31 cellular contexts compared by ENCODE assay signal in the genomic region with DNA sequence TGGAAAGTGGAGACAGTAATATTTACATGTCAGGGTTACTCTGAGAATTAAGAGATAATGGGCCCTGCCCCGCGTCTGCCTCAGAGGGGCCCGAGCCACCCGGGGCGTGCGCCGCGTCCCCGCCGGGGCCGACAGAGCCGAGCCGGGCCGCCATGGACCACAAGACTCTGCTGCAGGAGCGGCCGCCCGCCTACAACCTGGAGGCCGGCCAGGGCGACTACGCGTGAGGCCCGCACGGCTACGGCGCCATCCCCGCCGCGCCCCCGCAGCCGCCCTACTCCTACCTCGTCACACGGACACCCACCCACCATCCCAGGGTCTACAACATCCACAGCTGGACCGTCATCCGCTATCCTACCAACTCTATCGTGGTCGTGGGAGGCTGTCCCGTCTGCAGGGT. TPM values are rescaled to one million over a fixed set of nuclear protein-coding genes. Genes with fewer than 3 reads are reported as not detected.
"Had no signal": no experiment of that assay in that cellular context is flagged by ENCODE, and none has a peak within 500 bp of the region (broad histone marks: within the 10 kb centered on the region; RNA-seq: fewer than 3 reads in every experiment).

No MANE protein-coding gene starts in this region.

- H3K9me3 Mint-ChIP-seq: activated CD4-positive, alpha-beta T cell treated with anti-CD3 and anti-CD28 coated beads, Interleukin-2, amount 10 ng/mL, durations not matched to agents 7 days and 5 days; activated naive CD4-positive, alpha-beta T cell treated with anti-CD3 and anti-CD28 coated beads for 36 hours; activated naive CD4-positive, alpha-beta T cell treated with anti-CD3 and anti-CD28 coated beads, Interleukin-2, amount 50 U/mL, for 72 hours; activated T-cell treated with anti-CD3 and anti-CD28 coated beads, Interleukin-2, amount 50 U/mL, for 24 hours; T-helper 1 cell treated with Interleukin-12 subunit alpha and Interleukin-12 subunit beta and Interleukin-4 antibody, amounts not matched to agents 30 μg/mL and 1 μg/mL, for 36 hours; T-helper 2 cell treated with Interferon-gamma antibody and Interleukin-4, amounts not matched to agents 5 μg/mL and 100 μg/mL, for 36 hours had no signal

- ATAC-seq: activated CD4-positive, alpha-beta T cell treated with anti-CD3 and anti-CD28 coated beads for 36 hours; activated CD4-positive, CD25-positive, alpha-beta regulatory T cell treated with anti-CD3 and anti-CD28 coated beads, Interleukin-2, amount 50 U/mL, for 24 hours; activated CD8-positive, alpha-beta T cell treated with anti-CD3 and anti-CD28 coated beads, Interleukin-2, amount 10 ng/mL, durations not matched to agents 7 days and 5 days; activated naive CD4-positive, alpha-beta T cell treated with anti-CD3 and anti-CD28 coated beads, Interleukin-2, amount 50 U/mL, for 72 hours; body of pancreas; K562 had no signal

- H3K9ac ChIP-seq: SK-N-SH had no signal

- H3K4me1 Mint-ChIP-seq: activated CD4-positive, alpha-beta T cell treated with anti-CD3 and anti-CD28 coated beads for 36 hours; activated CD4-positive, alpha-beta T cell treated with anti-CD3 and anti-CD28 coated beads, Interleukin-2, amount 10 ng/mL, durations not matched to agents 7 days and 5 days had no signal

- H3K27ac ChIP-seq: adrenal gland, body of pancreas, breast epithelium, Peyer's patch, SJSA1 had no signal

- H3K4me2 ChIP-seq: SK-N-SH had no signal

- H3K4me3 Mint-ChIP-seq: activated CD4-positive, alpha-beta T cell treated with anti-CD3 and anti-CD28 coated beads for 36 hours; activated CD4-positive, alpha-beta T cell treated with anti-CD3 and anti-CD28 coated beads, Interleukin-2, amount 10 ng/mL, durations not matched to agents 7 days and 5 days; activated CD8-positive, alpha-beta T cell treated with anti-CD3 and anti-CD28 coated beads, Interleukin-2, amount 10 ng/mL, durations not matched to agents 7 days and 5 days; activated naive CD4-positive, alpha-beta T cell treated with anti-CD3 and anti-CD28 coated beads for 36 hours; activated T-cell treated with anti-CD3 and anti-CD28 coated beads, Interleukin-2, amount 50 U/mL, for 24 hours; T-helper 1 cell treated with Interleukin-12 subunit alpha and Interleukin-12 subunit beta and Interleukin-4 antibody, amounts not matched to agents 30 μg/mL and 1 μg/mL, for 36 hours; T-helper 2 cell treated with Interferon-gamma antibody and Interleukin-4, amounts not matched to agents 5 μg/mL and 100 μg/mL, for 36 hours had no signal

- H3K27me3 Mint-ChIP-seq: activated CD4-positive, alpha-beta T cell treated with anti-CD3 and anti-CD28 coated beads for 36 hours; activated CD4-positive, alpha-beta T cell treated with anti-CD3 and anti-CD28 coated beads, Interleukin-2, amount 10 ng/mL, durations not matched to agents 7 days and 5 days; activated T-cell treated with anti-CD3 and anti-CD28 coated beads, Interleukin-2, amount 50 U/mL, for 24 hours had no signal

- H3K4me1 ChIP-seq: adrenal gland, body of pancreas, breast epithelium, Peyer's patch, SJSA1 had no signal

- FAIRE-seq: astrocyte, K562, TTC549 had no signal

- H3K9me3 ChIP-seq: adrenal gland, body of pancreas, breast epithelium, Peyer's patch, SJSA1, SK-N-SH had no signal

- H3K27me3 ChIP-seq: adrenal gland, body of pancreas, breast epithelium, Peyer's patch, SJSA1 had no signal

- H3K36me3 ChIP-seq: breast epithelium had no signal

- H3K27ac Mint-ChIP-seq: activated CD4-positive, alpha-beta T cell treated with anti-CD3 and anti-CD28 coated beads for 36 hours; activated CD8-positive, alpha-beta T cell treated with anti-CD3 and anti-CD28 coated beads, Interleukin-2, amount 10 ng/mL, durations not matched to agents 7 days and 5 days; activated naive CD4-positive, alpha-beta T cell treated with anti-CD3 and anti-CD28 coated beads for 36 hours; activated T-cell treated with anti-CD3 and anti-CD28 coated beads, Interleukin-2, amount 50 U/mL, for 24 hours; T-helper 1 cell treated with Interleukin-12 subunit alpha and Interleukin-12 subunit beta and Interleukin-4 antibody, amounts not matched to agents 30 μg/mL and 1 μg/mL, for 36 hours; T-helper 2 cell treated with Interferon-gamma antibody and Interleukin-4, amounts not matched to agents 5 μg/mL and 100 μg/mL, for 36 hours had no signal

- DNase-seq: activated CD4-positive, alpha-beta T cell treated with anti-CD3 and anti-CD28 coated beads for 36 hours; activated CD4-positive, alpha-beta T cell treated with anti-CD3 and anti-CD28 coated beads, Interleukin-2, amount 10 ng/mL, durations not matched to agents 7 days and 5 days; activated CD4-positive, alpha-beta T cell treated with anti-CD3 and anti-CD28 coated beads, Interleukin-2, amount 50 U/mL, for 48 hours; activated CD8-positive, alpha-beta T cell treated with anti-CD3 and anti-CD28 coated beads, Interleukin-2, amount 10 ng/mL, durations not matched to agents 7 days and 5 days; activated gamma-delta T cell treated with Interleukin-2 at 50 U/mL for 16 hours; activated naive CD4-positive, alpha-beta T cell treated with anti-CD3 and anti-CD28 coated beads for 36 hours; activated T-cell treated with anti-CD3 and anti-CD28 coated beads, Interleukin-2, amount 50 U/mL, for 24 hours; adrenal gland; body of pancreas; NCI-H1048; NCI-H1105 treated with DMSO at 0.1 percent for 48 hours; NCI-H1436; NCI-H1694; NCI-H1930; NCI-H2081 treated with DMSO at 0.1 percent for 48 hours; NCI-H226; NCI-H446 treated with DMSO at 0.1 percent for 48 hours; NCI-H524 treated with DMSO at 0.1 percent for 48 hours; Peyer's patch; RPMI8226; SHP77 treated with DMSO at 0.1 percent for 48 hours; SK-N-SH had no signal

- H3K4me3 ChIP-seq: adrenal gland, body of pancreas, breast epithelium, K562, Peyer's patch, SJSA1 had no signal

RNA-seq across cellular contexts. Expression of gene LRRC39, which starts 35.1 kb away (rescaled TPM):
- total RNA-seq: SJSA1 had no signal
